In genomic region chr13:45102136-45102802, GRCh38 we compare ENCODE assay signal across 16 cellular contexts. TPM values are rescaled to one million over a fixed set of nuclear protein-coding genes. Genes with fewer than 3 reads are reported as not detected.
DNase-seq lines count a peak whose midpoint lies in the region; ATAC-seq and TF ChIP-seq lines count a peak whose summit lies in the region.
"Had no signal": no experiment of that assay in that cellular context is flagged by ENCODE, and none has a peak within 500 bp of the region (broad histone marks: within the 10 kb centered on the region; RNA-seq: fewer than 3 reads in every experiment).

No MANE protein-coding gene starts in this region.

- ATAC-seq in HG03439 (IDR thresholded peaks at IDR 0.05; ENCODE audit: unreplicated experiment), result no peak
- ATAC-seq: mucosa of descending colon had no signal

- peak overlapping the region; percentile 44 for H2AFZ ChIP-seq in neuron (ENCODE audit: low read depth, low read length)
- H2AFZ ChIP-seq: PC-9 had no signal

- no peak for TF ChIP-seq CTCF in fibroblast of villous mesenchyme (IDR thresholded peaks at IDR 0.05; ENCODE audit: insufficient read depth, low read depth, low read length)

- peak overlapping the region; percentile 8 for H3K4me3 ChIP-seq in SJCRH30
- H3K4me3 ChIP-seq in fibroblast of villous mesenchyme (ENCODE audit: low read depth, low read length), result no peak overlapping the region
- peak overlapping the region; percentile 19 for H3K4me3 ChIP-seq in neuron (ENCODE audit: low read length)
- H3K4me3 ChIP-seq: mucosa of descending colon, PC-9 had no signal

- no peaks in the 10 kb centered on the region for H3K9me3 ChIP-seq in SJCRH30 (replicated peaks)
- H3K9me3 ChIP-seq in neuron (ENCODE audit: low read length), result no peaks in the 10 kb centered on the region
- H3K9me3 ChIP-seq: mucosa of descending colon had no signal

- peak in 8 of 14 donors; percentile 1 to 75 (median 18) for DNase-seq in C1 segment of cervical spinal cord (lab: John Stamatoyannopoulos, UW)
- peak; percentile 28 to 61 for DNase-seq in SJCRH30
- DNase-seq in fibroblast of villous mesenchyme (ENCODE audit: low read depth), result peak; percentile 7
- no peak for DNase-seq in NCI-H1105 (lab: John Stamatoyannopoulos, UW)
- no peak for DNase-seq in NCI-H1694 (lab: John Stamatoyannopoulos, UW)
- DNase-seq in KG1 (lab: John Stamatoyannopoulos, UW), result no peak
- DNase-seq: activated CD4-positive, alpha-beta memory T cell treated with anti-CD3 and anti-CD28 coated beads for 36 hours; GF-D8; islet precursor cell; KBM-7; mucosa of descending colon; NCI-H1105 treated with DMSO at 0.1 percent for 48 hours; NCI-H510A treated with DMSO at 0.1 percent for 48 hours; PC-9 had no signal

- H3K27ac ChIP-seq in SJCRH30, result peak overlapping the region; percentile 24; the same call in 1 of the 2 replicates
- H3K27ac ChIP-seq: PC-9 had no signal

- H3K36me3 ChIP-seq in SJCRH30 (no peaks in the 10 kb centered on the region), neuron (ENCODE audit: insufficient read depth, low read length) (no peaks in the 10 kb centered on the region)

- H3K4me1 ChIP-seq in SJCRH30 (peaks cover 14% of the 10 kb centered on the region), neuron (ENCODE audit: insufficient read depth, low read length) (peaks cover 24% of the 10 kb centered on the region)

- H3K27me3 ChIP-seq in SJCRH30 (no peaks in the 10 kb centered on the region), neuron (ENCODE audit: insufficient read depth, low read length) (no peaks in the 10 kb centered on the region)

RNA-seq across cellular contexts. Expression of gene GTF2F2, which starts 18.0 kb away (rescaled TPM):
- total RNA-seq in SJCRH30 (2014; rRNA removed; shearing (Covaris generic)), result 25.0 and 28.0 TPM in 2 replicates
- 24.2 and 38.0 TPM in 2 replicates for total RNA-seq in fibroblast of villous mesenchyme

Comparison
In these comparisons a context has a peak if more than half of its experiments do, and no peak if none do; other contexts are left out.
1. DNase-seq: peak in C1 segment of cervical spinal cord (8 of 14), SJCRH30 (2 of 2) and fibroblast of villous mesenchyme (single experiment); none in NCI-H1105 (single experiment), NCI-H1694 (single experiment) and KG1 (single experiment).